In the genomic region with DNA sequence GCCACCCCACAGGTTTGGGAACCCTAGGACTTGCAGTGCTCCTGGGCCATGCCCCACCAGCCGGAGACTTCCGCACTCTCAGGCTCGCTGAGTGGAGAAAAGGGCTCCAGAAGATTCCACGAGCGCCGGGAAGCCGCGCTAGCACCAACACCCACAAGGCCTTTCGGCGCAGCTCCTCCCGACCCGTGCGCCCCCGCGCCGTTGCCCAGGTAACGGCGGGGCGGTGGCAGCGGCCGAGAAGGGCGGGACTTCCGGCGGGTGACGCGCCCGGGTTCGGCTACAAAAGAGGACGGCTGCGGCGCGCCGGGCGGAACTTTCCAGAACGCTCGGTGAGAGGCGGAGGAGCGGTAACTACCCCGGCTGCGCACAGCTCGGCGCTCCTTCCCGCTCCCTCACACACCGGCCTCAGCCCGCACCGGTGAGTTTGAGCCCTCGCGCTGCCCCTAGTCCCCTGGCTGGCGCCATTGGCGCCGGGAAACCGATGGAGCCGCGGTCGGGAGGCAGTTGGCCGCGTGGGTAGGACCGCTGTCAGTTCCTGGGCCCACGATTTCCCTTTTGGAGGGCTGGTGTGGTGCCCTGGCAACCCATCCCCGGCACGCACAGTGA, we compare ENCODE assay signal across 8 cellular contexts. TPM values are rescaled to one million over a fixed set of nuclear protein-coding genes. Genes with fewer than 3 reads are reported as not detected.
A peak's percentile ranks its signal among the peaks of the same experiment; 100 is the strongest.
DNase-seq lines count a peak whose midpoint lies in the region; ATAC-seq and TF ChIP-seq lines count a peak whose summit lies in the region.

TSS of gene DNAJA1 (plus strand) at position 308 of the 606 bp plus-strand sequence. CDS start 1,212 bp downstream, outside the sequence.

- peaks cover 5% of the 10 kb centered on the region for H3K36me3 ChIP-seq in GM06990 (ENCODE audit: control insufficient read depth, insufficient read depth, low read length)

- H3K27ac ChIP-seq in temporal lobe (ENCODE audit: low read depth, low read length), result peak within 1 kb of the TSS; percentile 100

- DNase-seq in GM06990 (ENCODE audit: extremely low read depth, insufficient read length) (peak; percentile 97), HFF-Myc (ENCODE audit: extremely low read depth, low read depth) (peak; percentile 59), MV-4-11 (lab: John Stamatoyannopoulos, UW) (peak; percentile 92), globus pallidus (ENCODE audit: low spot score) (peak; percentile 96), omental fat pad (ENCODE audit: low spot score) (peak; percentile 82)
- DNase-seq in activated naive CD4-positive, alpha-beta T cell treated with anti-CD3 and anti-CD28 coated beads, Interleukin-2, amount 50 U/mL, for 16 hours, result peak; percentile 96

- H3K4me3 ChIP-seq in GM06990 (replicated peaks; ENCODE audit: low read depth, low read length) (peak within 1 kb of the TSS; percentile 100), HFF-Myc (replicated peaks; ENCODE audit: low read depth, low read length) (peak within 1 kb of the TSS; percentile 96)

- no peak for TF ChIP-seq CTCF in GM06990 (IDR thresholded peaks at IDR 0.05; ENCODE audit: insufficient read depth, low read length, poor library complexity, severe bottlenecking)
- TF ChIP-seq CTCF in HFF-Myc (IDR thresholded peaks at IDR 0.05; ENCODE audit: low read depth, low read length, missing control alignments), result no peak
- TF ChIP-seq CTCF in omental fat pad (IDR thresholded peaks at IDR 0.05), result no peak

- peak; percentile 92 for ATAC-seq in SK-N-SH treated with all-trans-retinoic acid at 6 μM for 48 hours
- ATAC-seq in omental fat pad (ENCODE audit: low FRiP score), result peak; percentile 93

- H3K27me3 ChIP-seq in GM06990 (replicated peaks; ENCODE audit: control insufficient read depth, insufficient read depth, low read length), result no peaks in the 10 kb centered on the region

TF ChIP-seq in SK-N-SH treated with all-trans-retinoic acid at 6 μM for 48 hours, 23 proteins besides CTCF, POLR2A, EP300 and RAD21:
- TF ChIP-seq, protein P1, sequence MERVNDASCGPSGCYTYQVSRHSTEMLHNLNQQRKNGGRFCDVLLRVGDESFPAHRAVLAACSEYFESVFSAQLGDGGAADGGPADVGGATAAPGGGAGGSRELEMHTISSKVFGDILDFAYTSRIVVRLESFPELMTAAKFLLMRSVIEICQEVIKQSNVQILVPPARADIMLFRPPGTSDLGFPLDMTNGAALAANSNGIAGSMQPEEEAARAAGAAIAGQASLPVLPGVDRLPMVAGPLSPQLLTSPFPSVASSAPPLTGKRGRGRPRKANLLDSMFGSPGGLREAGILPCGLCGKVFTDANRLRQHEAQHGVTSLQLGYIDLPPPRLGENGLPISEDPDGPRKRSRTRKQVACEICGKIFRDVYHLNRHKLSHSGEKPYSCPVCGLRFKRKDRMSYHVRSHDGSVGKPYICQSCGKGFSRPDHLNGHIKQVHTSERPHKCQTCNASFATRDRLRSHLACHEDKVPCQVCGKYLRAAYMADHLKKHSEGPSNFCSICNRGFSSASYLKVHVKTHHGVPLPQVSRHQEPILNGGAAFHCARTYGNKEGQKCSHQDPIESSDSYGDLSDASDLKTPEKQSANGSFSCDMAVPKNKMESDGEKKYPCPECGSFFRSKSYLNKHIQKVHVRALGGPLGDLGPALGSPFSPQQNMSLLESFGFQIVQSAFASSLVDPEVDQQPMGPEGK (CRISPR knock-in tag; IDR thresholded peaks at IDR 0.05; ENCODE audit: borderline replicate concordance), result peak; percentile 50; the same call in 1 of the 2 replicates
- TF ChIP-seq ARNTL (CRISPR knock-in tag; IDR thresholded peaks at IDR 0.05; ENCODE audit: borderline replicate concordance, low read depth) (no peak), CSDC2 (CRISPR knock-in tag; IDR thresholded peaks at IDR 0.05) (no peak), TSHZ2 (CRISPR knock-in tag; IDR thresholded peaks at IDR 0.05) (no peak), ZNF70 (CRISPR knock-in tag; IDR thresholded peaks at IDR 0.05) (no peak), SNAI2 (CRISPR knock-in tag; IDR thresholded peaks at IDR 0.05) (no peak), GLIS3 (CRISPR knock-in tag; IDR thresholded peaks at IDR 0.05) (0 out of 2 replicates have a peak, but pooled peaks have one; percentile 30), TOX (CRISPR knock-in tag; IDR thresholded peaks at IDR 0.05; ENCODE audit: borderline replicate concordance) (no peak), BACH2 (CRISPR knock-in tag; IDR thresholded peaks at IDR 0.05; ENCODE audit: borderline replicate concordance) (no peak), RARB (CRISPR knock-in tag; IDR thresholded peaks at IDR 0.05) (peak; percentile 71; the same call in 1 of the 2 replicates)
- TF ChIP-seq, protein P2, sequence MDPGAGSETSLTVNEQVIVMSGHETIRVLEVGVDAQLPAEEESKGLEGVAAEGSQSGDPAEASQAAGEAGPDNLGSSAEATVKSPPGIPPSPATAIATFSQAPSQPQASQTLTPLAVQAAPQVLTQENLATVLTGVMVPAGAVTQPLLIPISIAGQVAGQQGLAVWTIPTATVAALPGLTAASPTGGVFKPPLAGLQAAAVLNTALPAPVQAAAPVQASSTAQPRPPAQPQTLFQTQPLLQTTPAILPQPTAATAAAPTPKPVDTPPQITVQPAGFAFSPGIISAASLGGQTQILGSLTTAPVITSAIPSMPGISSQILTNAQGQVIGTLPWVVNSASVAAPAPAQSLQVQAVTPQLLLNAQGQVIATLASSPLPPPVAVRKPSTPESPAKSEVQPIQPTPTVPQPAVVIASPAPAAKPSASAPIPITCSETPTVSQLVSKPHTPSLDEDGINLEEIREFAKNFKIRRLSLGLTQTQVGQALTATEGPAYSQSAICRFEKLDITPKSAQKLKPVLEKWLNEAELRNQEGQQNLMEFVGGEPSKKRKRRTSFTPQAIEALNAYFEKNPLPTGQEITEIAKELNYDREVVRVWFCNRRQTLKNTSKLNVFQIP (CRISPR knock-in tag; IDR thresholded peaks at IDR 0.05; ENCODE audit: borderline replicate concordance, low read depth), result no peak

RNA-seq across cellular contexts. Expression of gene DNAJA1, which starts in this region (rescaled TPM):
- 100 to 1,000 TPM in 3 of 4 donors, 10 to 100 TPM in 1; 94.6 to 269 (median 151) TPM for total RNA-seq in omental fat pad
- 232 TPM for total RNA-seq in temporal lobe

Comparison
In these comparisons a context has a peak if more than half of its experiments do, and no peak if none do; other contexts are left out.
1. Peak in every context shown above with its lines: DNase-seq, ATAC-seq, H3K4me3 ChIP-seq and H3K27ac ChIP-seq.